ENCODE assay signal across 8 cellular contexts in genomic region chr2:87075796-87076252, GRCh38. TPM values are rescaled to one million over a fixed set of nuclear protein-coding genes. Genes with fewer than 3 reads are reported as not detected.
DNase-seq lines count a peak whose midpoint lies in the region; ATAC-seq and TF ChIP-seq lines count a peak whose summit lies in the region.
"Not testable (repeated sequence)": the region's sequence is repeated elsewhere in the genome, so short reads cannot be mapped to it uniquely, and the experiment has no call there.

No MANE protein-coding gene starts in this region.

- ATAC-seq in GM21423 (IDR thresholded peaks at IDR 0.05; ENCODE audit: unreplicated experiment), result peak; percentile 30
- ATAC-seq in HG03432 (IDR thresholded peaks at IDR 0.05; ENCODE audit: unreplicated experiment), result peak; percentile 32
- peak; percentile 21 to 46 (median 26) for ATAC-seq in natural killer cell

- H3K27me3 Mint-ChIP-seq in CD8-positive, alpha-beta memory T cell; T-helper 1 cell treated with Interleukin-12 subunit alpha and Interleukin-12 subunit beta and Interleukin-4 antibody, amounts not matched to agents 30 μg/mL and 1 μg/mL, for 36 hours (ENCODE audit: low read depth); natural killer cell (ENCODE audit: low read depth in 2 of 2): not testable (repeated sequence)

- H3K36me3 Mint-ChIP-seq in CD8-positive, alpha-beta memory T cell; T-helper 1 cell treated with Interleukin-12 subunit alpha and Interleukin-12 subunit beta and Interleukin-4 antibody, amounts not matched to agents 30 μg/mL and 1 μg/mL, for 36 hours (ENCODE audit: low read depth); natural killer cell: not testable (repeated sequence)

- not testable (repeated sequence) for H3K9me3 Mint-ChIP-seq in CD8-positive, alpha-beta memory T cell; T-helper 1 cell treated with Interleukin-12 subunit alpha and Interleukin-12 subunit beta and Interleukin-4 antibody, amounts not matched to agents 30 μg/mL and 1 μg/mL, for 36 hours; natural killer cell

- not testable (repeated sequence) for H3K4me1 ChIP-seq in CD8-positive, alpha-beta memory T cell (ENCODE audit: insufficient read depth, low read length); adipocyte (ENCODE audit: control insufficient read depth, insufficient read depth, low read length)

- peak overlapping the region; percentile 84 for H3K9ac ChIP-seq in adipocyte (ENCODE audit: low read length)

- not testable (repeated sequence) for H3K27ac ChIP-seq in CD8-positive, alpha-beta memory T cell (ENCODE audit: low read depth, low read length)

- peak overlapping the region in 7 of 8 donors; percentile 52 to 96 (median 79) for H3K27ac Mint-ChIP-seq in CD8-positive, alpha-beta memory T cell
- not testable (repeated sequence) for H3K27ac Mint-ChIP-seq in T-helper 1 cell treated with Interleukin-12 subunit alpha and Interleukin-12 subunit beta and Interleukin-4 antibody, amounts not matched to agents 30 μg/mL and 1 μg/mL, for 36 hours
- peak overlapping the region; percentile 90 to 95 for H3K27ac Mint-ChIP-seq in natural killer cell

- H3K27me3 ChIP-seq in CD8-positive, alpha-beta memory T cell (ENCODE audit: insufficient read depth, low read length, poor library complexity, severe bottlenecking); adipocyte (replicated peaks; ENCODE audit: control insufficient read depth, insufficient read depth, low read length): not testable (repeated sequence)

- intact Hi-C loops in natural killer cell (cut with micrococcal nuclease), result not testable (repeated sequence)

- CTCF ChIA-PET in CD8-positive, alpha-beta memory T cell (lab: Charles Lee), result not testable (repeated sequence)

- H3K9me3 ChIP-seq in CD8-positive, alpha-beta memory T cell (ENCODE audit: low read length); adipocyte (ENCODE audit: control insufficient read depth, low read length): not testable (repeated sequence)

- DNase-seq in CD8-positive, alpha-beta memory T cell, result peak; percentile 49 to 78 (median 69)
- DNase-seq in adipocyte (ENCODE audit: low read depth) (peak; percentile 59), globus pallidus (ENCODE audit: low spot score) (peak; percentile 33), natural killer cell (peak; percentile 57)
- peak; percentile 36 for DNase-seq in stimulated activated CD8-positive, alpha-beta memory T cell treated with anti-CD3 and anti-CD28 coated beads, Interleukin-4, amount 100 ng/mL, for 24 hours (ENCODE audit: low read depth)

- not testable (repeated sequence) for TF ChIP-seq CTCF in natural killer cell (IDR thresholded peaks at IDR 0.05)

- H3K4me3 ChIP-seq in CD8-positive, alpha-beta memory T cell (ENCODE audit: low read length), result not testable (repeated sequence)
- H3K4me3 ChIP-seq in adipocyte (ENCODE audit: low read length), result peak overlapping the region; percentile 84

- peak overlapping the region; percentile 74 to 97 (median 88) for H3K4me3 Mint-ChIP-seq in CD8-positive, alpha-beta memory T cell
- H3K4me3 Mint-ChIP-seq in T-helper 1 cell treated with Interleukin-12 subunit alpha and Interleukin-12 subunit beta and Interleukin-4 antibody, amounts not matched to agents 30 μg/mL and 1 μg/mL, for 36 hours, result peak overlapping the region; percentile 67
- peak overlapping the region; percentile 90 for H3K4me3 Mint-ChIP-seq in natural killer cell

- H3K36me3 ChIP-seq in CD8-positive, alpha-beta memory T cell (ENCODE audit: insufficient read depth, low read length); adipocyte (ENCODE audit: control insufficient read depth, insufficient read depth, low read length, severe bottlenecking): not testable (repeated sequence)

- H3K4me1 Mint-ChIP-seq in CD8-positive, alpha-beta memory T cell, result peaks cover 6 to 16% (median 14%) of the 10 kb centered on the region in 3 donors
- not testable (repeated sequence) for H3K4me1 Mint-ChIP-seq in T-helper 1 cell treated with Interleukin-12 subunit alpha and Interleukin-12 subunit beta and Interleukin-4 antibody, amounts not matched to agents 30 μg/mL and 1 μg/mL, for 36 hours (ENCODE audit: low read depth); natural killer cell

- POLR2A ChIA-PET in CD8-positive, alpha-beta memory T cell (lab: Charles Lee), result not testable (repeated sequence)

RNA-seq across cellular contexts. Expression of gene PLGLB1, which starts 54.2 kb away (rescaled TPM):
- total RNA-seq in CD8-positive, alpha-beta memory T cell, result 1 to 10 TPM; 3.2 to 4.4 TPM
- polyA plus RNA-seq in CD8-positive, alpha-beta memory T cell, result 1.9 TPM
- total RNA-seq in natural killer cell, result 1 to 10 TPM; 1.2 to 5.6 (median 1.4) TPM
